ENCODE assay signal across 1 cellular context in the genomic region with DNA sequence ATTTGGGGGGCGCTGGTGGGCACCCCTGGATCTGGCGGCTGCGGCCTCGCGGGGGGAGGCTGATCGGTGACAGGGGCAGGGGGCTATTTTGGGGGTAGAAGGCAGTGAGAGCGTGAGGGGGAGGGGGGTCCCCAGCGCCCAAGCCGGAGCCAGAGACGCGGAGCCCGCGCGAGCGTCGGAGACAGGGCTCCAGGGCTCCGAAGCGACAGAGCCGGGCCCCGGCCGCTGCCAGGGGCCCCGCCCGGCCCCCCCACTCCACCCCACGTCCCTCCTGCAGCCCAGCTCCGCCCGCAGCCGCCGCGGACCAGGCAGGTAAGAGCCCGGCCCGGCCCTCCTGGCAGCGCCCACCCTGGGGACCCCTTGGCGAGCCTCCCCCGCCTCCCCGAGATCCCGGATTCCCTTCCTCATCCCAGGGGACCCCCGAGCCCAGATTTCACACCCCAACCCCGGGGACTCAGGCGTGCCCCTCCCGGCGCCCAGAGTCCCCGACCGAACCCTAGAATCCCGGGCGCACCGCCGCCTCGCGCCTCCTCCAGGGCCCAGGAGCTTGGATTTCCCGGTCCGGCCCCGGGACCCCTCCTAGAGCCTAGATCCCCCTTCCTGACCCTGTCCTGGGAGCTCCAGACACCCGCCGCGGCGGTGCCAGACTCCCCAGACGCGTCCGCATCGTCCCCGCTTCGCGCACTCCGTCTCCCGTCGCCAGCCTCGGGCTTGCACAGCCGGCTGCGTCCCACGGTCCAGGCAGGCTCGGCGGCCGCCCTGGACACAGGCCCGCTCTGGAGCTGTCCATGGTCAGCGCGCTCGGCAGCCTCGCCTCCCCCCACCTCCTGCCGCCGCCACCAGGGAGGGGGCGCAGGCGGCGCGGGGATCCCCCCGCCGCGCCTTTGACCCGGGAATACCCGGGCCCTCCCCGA.
TF ChIP-seq lines count a peak whose summit lies in the region.

A gene (plus strand): TSS at position 134 of the 914 bp plus-strand sequence. CDS start 8,330 bp downstream, outside the sequence.

TF ChIP-seq in HepG2, 621 proteins besides CTCF, POLR2A, EP300 and RAD21 (continued from another document):
- TF ChIP-seq NCOA2 (CRISPR knock-in tag; IDR thresholded peaks at IDR 0.05) = peak; percentile 41; the same call in 1 of the 2 replicates
- TF ChIP-seq TBP (CRISPR knock-in tag; IDR thresholded peaks at IDR 0.05) = no peak
- TF ChIP-seq IKZF4 (CRISPR knock-in tag; IDR thresholded peaks at IDR 0.05; ENCODE audit: borderline replicate concordance, low read depth, not compliant biosample characterization) = no peak
- peak; percentile 80; the same call in 1 of the 2 replicates for TF ChIP-seq HOXD1 (CRISPR knock-in tag; IDR thresholded peaks at IDR 0.05)
- TF ChIP-seq GLI4 (CRISPR knock-in tag; IDR thresholded peaks at IDR 0.05; ENCODE audit: borderline replicate concordance) = no peak
- no peak for TF ChIP-seq FIP1L1 (IDR thresholded peaks at IDR 0.05; ENCODE audit: borderline replicate concordance, insufficient read depth, low read depth, low read length)
- no peak for TF ChIP-seq CC2D1A (CRISPR knock-in tag; IDR thresholded peaks at IDR 0.05)
- no peak for TF ChIP-seq U2AF2 (IDR thresholded peaks at IDR 0.05; ENCODE audit: low read depth, low read length)
- TF ChIP-seq ZNF251 (CRISPR knock-in tag; IDR thresholded peaks at IDR 0.05) = no peak
- TF ChIP-seq ZNF484 (CRISPR knock-in tag; IDR thresholded peaks at IDR 0.05; ENCODE audit: borderline replicate concordance, low read depth) = no peak
- peak; percentile 73; the same call in 1 of the 2 replicates for TF ChIP-seq STAT5B (CRISPR knock-in tag; IDR thresholded peaks at IDR 0.05)
- TF ChIP-seq POLR2AphosphoS5 (IDR thresholded peaks at IDR 0.05; ENCODE audit: low read depth, low read length) = no peak
- TF ChIP-seq ZNF432 (CRISPR knock-in tag; IDR thresholded peaks at IDR 0.05; ENCODE audit: borderline replicate concordance) = no peak
- TF ChIP-seq, protein P1, sequence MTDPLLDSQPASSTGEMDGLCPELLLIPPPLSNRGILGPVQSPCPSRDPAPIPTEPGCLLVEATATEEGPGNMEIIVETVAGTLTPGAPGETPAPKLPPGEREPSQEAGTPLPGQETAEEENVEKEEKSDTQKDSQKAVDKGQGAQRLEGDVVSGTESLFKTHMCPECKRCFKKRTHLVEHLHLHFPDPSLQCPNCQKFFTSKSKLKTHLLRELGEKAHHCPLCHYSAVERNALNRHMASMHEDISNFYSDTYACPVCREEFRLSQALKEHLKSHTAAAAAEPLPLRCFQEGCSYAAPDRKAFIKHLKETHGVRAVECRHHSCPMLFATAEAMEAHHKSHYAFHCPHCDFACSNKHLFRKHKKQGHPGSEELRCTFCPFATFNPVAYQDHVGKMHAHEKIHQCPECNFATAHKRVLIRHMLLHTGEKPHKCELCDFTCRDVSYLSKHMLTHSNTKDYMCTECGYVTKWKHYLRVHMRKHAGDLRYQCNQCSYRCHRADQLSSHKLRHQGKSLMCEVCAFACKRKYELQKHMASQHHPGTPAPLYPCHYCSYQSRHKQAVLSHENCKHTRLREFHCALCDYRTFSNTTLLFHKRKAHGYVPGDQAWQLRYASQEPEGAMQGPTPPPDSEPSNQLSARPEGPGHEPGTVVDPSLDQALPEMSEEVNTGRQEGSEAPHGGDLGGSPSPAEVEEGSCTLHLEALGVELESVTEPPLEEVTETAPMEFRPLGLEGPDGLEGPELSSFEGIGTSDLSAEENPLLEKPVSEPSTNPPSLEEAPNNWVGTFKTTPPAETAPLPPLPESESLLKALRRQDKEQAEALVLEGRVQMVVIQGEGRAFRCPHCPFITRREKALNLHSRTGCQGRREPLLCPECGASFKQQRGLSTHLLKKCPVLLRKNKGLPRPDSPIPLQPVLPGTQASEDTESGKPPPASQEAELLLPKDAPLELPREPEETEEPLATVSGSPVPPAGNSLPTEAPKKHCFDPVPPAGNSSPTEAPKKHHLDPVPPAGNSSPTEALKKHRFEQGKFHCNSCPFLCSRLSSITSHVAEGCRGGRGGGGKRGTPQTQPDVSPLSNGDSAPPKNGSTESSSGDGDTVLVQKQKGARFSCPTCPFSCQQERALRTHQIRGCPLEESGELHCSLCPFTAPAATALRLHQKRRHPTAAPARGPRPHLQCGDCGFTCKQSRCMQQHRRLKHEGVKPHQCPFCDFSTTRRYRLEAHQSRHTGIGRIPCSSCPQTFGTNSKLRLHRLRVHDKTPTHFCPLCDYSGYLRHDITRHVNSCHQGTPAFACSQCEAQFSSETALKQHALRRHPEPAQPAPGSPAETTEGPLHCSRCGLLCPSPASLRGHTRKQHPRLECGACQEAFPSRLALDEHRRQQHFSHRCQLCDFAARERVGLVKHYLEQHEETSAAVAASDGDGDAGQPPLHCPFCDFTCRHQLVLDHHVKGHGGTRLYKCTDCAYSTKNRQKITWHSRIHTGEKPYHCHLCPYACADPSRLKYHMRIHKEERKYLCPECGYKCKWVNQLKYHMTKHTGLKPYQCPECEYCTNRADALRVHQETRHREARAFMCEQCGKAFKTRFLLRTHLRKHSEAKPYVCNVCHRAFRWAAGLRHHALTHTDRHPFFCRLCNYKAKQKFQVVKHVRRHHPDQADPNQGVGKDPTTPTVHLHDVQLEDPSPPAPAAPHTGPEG (CRISPR knock-in tag; IDR thresholded peaks at IDR 0.05) = no peak; the same call in 1 of the 2 replicates
- no peak for TF ChIP-seq NFE2L1 (CRISPR knock-in tag; IDR thresholded peaks at IDR 0.05; ENCODE audit: borderline replicate concordance)
- TF ChIP-seq, protein P2, sequence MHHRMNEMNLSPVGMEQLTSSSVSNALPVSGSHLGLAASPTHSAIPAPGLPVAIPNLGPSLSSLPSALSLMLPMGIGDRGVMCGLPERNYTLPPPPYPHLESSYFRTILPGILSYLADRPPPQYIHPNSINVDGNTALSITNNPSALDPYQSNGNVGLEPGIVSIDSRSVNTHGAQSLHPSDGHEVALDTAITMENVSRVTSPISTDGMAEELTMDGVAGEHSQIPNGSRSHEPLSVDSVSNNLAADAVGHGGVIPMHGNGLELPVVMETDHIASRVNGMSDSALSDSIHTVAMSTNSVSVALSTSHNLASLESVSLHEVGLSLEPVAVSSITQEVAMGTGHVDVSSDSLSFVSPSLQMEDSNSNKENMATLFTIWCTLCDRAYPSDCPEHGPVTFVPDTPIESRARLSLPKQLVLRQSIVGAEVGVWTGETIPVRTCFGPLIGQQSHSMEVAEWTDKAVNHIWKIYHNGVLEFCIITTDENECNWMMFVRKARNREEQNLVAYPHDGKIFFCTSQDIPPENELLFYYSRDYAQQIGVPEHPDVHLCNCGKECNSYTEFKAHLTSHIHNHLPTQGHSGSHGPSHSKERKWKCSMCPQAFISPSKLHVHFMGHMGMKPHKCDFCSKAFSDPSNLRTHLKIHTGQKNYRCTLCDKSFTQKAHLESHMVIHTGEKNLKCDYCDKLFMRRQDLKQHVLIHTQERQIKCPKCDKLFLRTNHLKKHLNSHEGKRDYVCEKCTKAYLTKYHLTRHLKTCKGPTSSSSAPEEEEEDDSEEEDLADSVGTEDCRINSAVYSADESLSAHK (CRISPR knock-in tag; IDR thresholded peaks at IDR 0.05; ENCODE audit: borderline replicate concordance) = peak; percentile 81; the same call in 1 of the 2 replicates
- TF ChIP-seq, protein P3, sequence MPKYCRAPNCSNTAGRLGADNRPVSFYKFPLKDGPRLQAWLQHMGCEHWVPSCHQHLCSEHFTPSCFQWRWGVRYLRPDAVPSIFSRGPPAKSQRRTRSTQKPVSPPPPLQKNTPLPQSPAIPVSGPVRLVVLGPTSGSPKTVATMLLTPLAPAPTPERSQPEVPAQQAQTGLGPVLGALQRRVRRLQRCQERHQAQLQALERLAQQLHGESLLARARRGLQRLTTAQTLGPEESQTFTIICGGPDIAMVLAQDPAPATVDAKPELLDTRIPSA (CRISPR knock-in tag; IDR thresholded peaks at IDR 0.05; ENCODE audit: borderline replicate concordance) = no peak
- TF ChIP-seq, protein P4, sequence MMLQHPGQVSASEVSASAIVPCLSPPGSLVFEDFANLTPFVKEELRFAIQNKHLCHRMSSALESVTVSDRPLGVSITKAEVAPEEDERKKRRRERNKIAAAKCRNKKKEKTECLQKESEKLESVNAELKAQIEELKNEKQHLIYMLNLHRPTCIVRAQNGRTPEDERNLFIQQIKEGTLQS (CRISPR knock-in tag; IDR thresholded peaks at IDR 0.05) = 0 out of 2 replicates have a peak, but pooled peaks have one; percentile 33
